In genomic region chr1:146409817-146410441, GRCh38 we compare ENCODE assay signal across 1 cellular context.
TF ChIP-seq lines count a peak whose summit lies in the region.
"Not testable (repeated sequence)": the region's sequence is repeated elsewhere in the genome, so short reads cannot be mapped to it uniquely, and the experiment has no call there.

No MANE protein-coding gene starts in this region.

TF ChIP-seq in K562, 482 proteins besides CTCF, POLR2A, EP300 and RAD21 (continued from another document and continues in another):
- TF ChIP-seq HMBOX1 (IDR thresholded peaks at IDR 0.05) (0 out of 2 replicates have a peak, but pooled peaks have one; percentile 48), ZEB2 (IDR thresholded peaks at IDR 0.05) (peak; percentile 48; the same call in 1 of the 2 replicates), TOE1 (IDR thresholded peaks at IDR 0.05; ENCODE audit: borderline replicate concordance) (peak; percentile 80), TOE1 (CRISPR knock-in tag; IDR thresholded peaks at IDR 0.05; ENCODE audit: borderline replicate concordance, low read depth) (peak; percentile 97), HEY1 (CRISPR knock-in tag; IDR thresholded peaks at IDR 0.05; ENCODE audit: borderline replicate concordance) (peak; percentile 99), ZNF583 (CRISPR knock-in tag; IDR thresholded peaks at IDR 0.05) (peak; percentile 81; the same call in 1 of the 2 replicates), NUFIP1 (IDR thresholded peaks at IDR 0.05; ENCODE audit: partially characterized antibody) (peak; percentile 71), SMAD1 (IDR thresholded peaks at IDR 0.05; ENCODE audit: low read depth, low read length, partially characterized antibody) (peak; percentile 98), ZNF3 (CRISPR knock-in tag; IDR thresholded peaks at IDR 0.05) (peak; percentile 95), RFX1 (IDR thresholded peaks at IDR 0.05) (peak; percentile 56), ZNF347 (CRISPR knock-in tag; IDR thresholded peaks at IDR 0.05; ENCODE audit: low read depth) (peak; percentile 95), NFE2 (IDR thresholded peaks at IDR 0.05; ENCODE audit: low read depth) (peak; percentile 51), ZNF212 (CRISPR knock-in tag; IDR thresholded peaks at IDR 0.05) (peak; percentile 97), E2F4 (CRISPR knock-in tag; IDR thresholded peaks at IDR 0.05; ENCODE audit: low read depth) (0 out of 2 replicates have a peak, but pooled peaks have one; percentile 33), HDAC1 (IDR thresholded peaks at IDR 0.05) (peak; percentile 70 to 80; a peak in 3 of 4 replicates), ARID2 (IDR thresholded peaks at IDR 0.05) (peak; percentile 58; the same call in 1 of the 2 replicates), ZNF444 (CRISPR knock-in tag; IDR thresholded peaks at IDR 0.05) (peak; percentile 96), ZSCAN32 (CRISPR knock-in tag; IDR thresholded peaks at IDR 0.05) (peak; percentile 98), HMGXB4 (CRISPR knock-in tag; IDR thresholded peaks at IDR 0.05) (0 out of 2 replicates have a peak, but pooled peaks have one; percentile 35), ZNF57 (CRISPR knock-in tag; IDR thresholded peaks at IDR 0.05) (peak; percentile 97), IRF1 (CRISPR knock-in tag; IDR thresholded peaks at IDR 0.05; ENCODE audit: borderline replicate concordance) (peak; percentile 39; the same call in 1 of the 2 replicates), KLF6 (CRISPR knock-in tag; IDR thresholded peaks at IDR 0.05; ENCODE audit: borderline replicate concordance) (peak; percentile 80), ARHGAP35 (IDR thresholded peaks at IDR 0.05; ENCODE audit: partially characterized antibody) (peak; percentile 99), RCOR1 (IDR thresholded peaks at IDR 0.05; ENCODE audit: borderline replicate concordance in 1 of 2, low read depth in 2 of 2, low read length in 2 of 2) (0 out of 4 replicates have a peak, but pooled peaks of 1 of the 2 experiments have one; percentile 7), MITF (IDR thresholded peaks at IDR 0.05) (0 out of 2 replicates have a peak, but pooled peaks have one; percentile 40), ZNF431 (CRISPR knock-in tag; IDR thresholded peaks at IDR 0.05) (peak; percentile 65; the same call in 1 of the 2 replicates), ASH1L (IDR thresholded peaks at IDR 0.05; ENCODE audit: borderline replicate concordance, low read depth, partially characterized antibody) (peak; percentile 77), AFF4 (CRISPR knock-in tag; IDR thresholded peaks at IDR 0.05) (peak; percentile 96), PML (IDR thresholded peaks at IDR 0.05; ENCODE audit: low read length) (peak; percentile 98), ZNF384 (IDR thresholded peaks at IDR 0.05; ENCODE audit: low read depth, low read length) (peak; percentile 86), MED1 (CRISPR knock-in tag; IDR thresholded peaks at IDR 0.05; ENCODE audit: borderline replicate concordance) (0 out of 2 replicates have a peak, but pooled peaks have one; percentile 80), ZNF511 (CRISPR knock-in tag; IDR thresholded peaks at IDR 0.05) (peak; percentile 29; the same call in 1 of the 2 replicates), NONO (IDR thresholded peaks at IDR 0.05; ENCODE audit: low read depth in 2 of 2, low read length in 1 of 2) (peak; percentile 14 to 97; a peak in 3 of 4 replicates), ZNF551 (CRISPR knock-in tag; IDR thresholded peaks at IDR 0.05) (peak; percentile 99), ZNF41 (CRISPR knock-in tag; conservative IDR thresholded peaks at IDR 0.05) (peak; percentile 96), KDM1A (IDR thresholded peaks at IDR 0.05) (peak; percentile 9 to 66; a peak in 1 of 4 replicates), MAFF (IDR thresholded peaks at IDR 0.05; ENCODE audit: low read length) (peak; percentile 57), THAP12 (CRISPR knock-in tag; IDR thresholded peaks at IDR 0.05) (peak; percentile 99), GATAD2B (IDR thresholded peaks at IDR 0.05; ENCODE audit: borderline replicate concordance) (peak; percentile 50; the same call in 1 of the 2 replicates), MBD2 (IDR thresholded peaks at IDR 0.05; ENCODE audit: borderline replicate concordance, low read depth) (peak; percentile 94), PBX2 (tag; conservative IDR thresholded peaks at IDR 0.05; ENCODE audit: low read depth) (0 out of 2 replicates have a peak, but pooled peaks have one; percentile 12), KDM4B (IDR thresholded peaks at IDR 0.05; ENCODE audit: borderline replicate concordance in 2 of 2, low read depth in 1 of 2) (peak in 1 of 2 experiments; percentile 99; a peak in 2 of 4 replicates), IRF9 (tag; IDR thresholded peaks at IDR 0.05) (peak; percentile 57; the same call in 1 of the 2 replicates), L3MBTL2 (IDR thresholded peaks at IDR 0.05) (peak; percentile 76), SMARCA4 (IDR thresholded peaks at IDR 0.05) (peak; percentile 35; the same call in 1 of the 2 replicates)
- TF ChIP-seq PBX2 (CRISPR knock-in tag; IDR thresholded peaks at IDR 0.05; ENCODE audit: low read depth), result not testable (repeated sequence)
